Comparison of ENCODE assay signal across 8 cellular contexts in the genomic region with DNA sequence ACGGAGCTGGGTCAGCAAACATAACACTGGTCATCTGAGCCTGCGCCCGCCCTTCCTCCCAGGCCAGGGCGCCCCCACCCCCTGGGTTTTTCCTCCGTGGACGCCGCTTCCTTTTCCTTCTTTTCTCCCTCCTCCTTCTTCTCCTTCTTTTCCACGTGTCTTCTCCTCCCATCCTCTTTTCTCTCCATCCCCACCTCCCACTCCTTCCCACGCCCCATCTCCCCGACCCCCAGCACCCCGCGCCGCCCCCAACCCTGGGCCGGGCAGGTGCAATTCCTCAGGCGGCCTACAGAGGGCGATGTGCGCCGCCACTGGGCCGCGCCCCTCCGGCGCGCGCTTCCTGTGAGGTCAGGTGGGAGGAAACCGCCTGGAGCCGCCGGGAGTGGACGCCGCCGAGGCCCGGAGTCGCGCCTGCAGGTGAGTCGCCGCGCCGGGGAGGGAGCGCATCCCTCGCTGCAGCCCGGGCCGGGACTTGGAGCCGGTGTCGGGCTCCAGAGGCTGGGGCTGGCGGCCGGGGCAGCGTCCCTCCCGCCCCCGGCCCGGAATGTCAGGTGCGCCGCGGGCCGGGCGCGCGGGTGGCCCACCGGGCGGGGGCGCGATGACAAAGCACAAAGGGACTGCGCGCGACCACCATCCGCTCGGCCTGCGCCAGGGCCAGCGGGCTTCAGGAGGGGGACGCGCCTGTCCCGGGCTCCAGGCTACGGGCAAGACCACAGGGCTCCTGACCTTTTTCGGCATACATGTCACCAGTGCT. TPM values are rescaled to one million over a fixed set of nuclear protein-coding genes. Genes with fewer than 3 reads are reported as not detected.
DNase-seq lines count a peak whose midpoint lies in the region; ATAC-seq and TF ChIP-seq lines count a peak whose summit lies in the region.

FAM241B (plus strand) TSS at position 351 of the 754 bp plus-strand sequence. CDS start 1,497 bp downstream, outside the sequence.

- peaks cover 24% of the 10 kb centered on the region for H3K36me3 ChIP-seq in HUES64 (ENCODE audit: insufficient read depth, low read length)
- H3K36me3 ChIP-seq in iPS-20b (ENCODE audit: insufficient read depth, low read depth, low read length): peaks cover 20% of the 10 kb centered on the region
- no peaks in the 10 kb centered on the region for H3K36me3 ChIP-seq in spleen
- H3K36me3 ChIP-seq in SJCRH30: no peaks in the 10 kb centered on the region

- no peak for TF ChIP-seq POLR2A in spleen (IDR thresholded peaks at IDR 0.05)

- 3% methylated on average over 72 of the region's 72 CpGs for WGBS in HUES64
- 3 to 7% (median 5%) methylated on average over 32 to 72 of the region's 72 CpGs for WGBS in spleen, 5 donors

- peak; percentile 49 for DNase-seq in EH (ENCODE audit: low read depth)
- DNase-seq in T-helper 2 cell: peak; percentile 55 to 77 (median 65)
- DNase-seq in astrocyte of the hippocampus (ENCODE audit: low read depth, low spot score): peak; percentile 81
- DNase-seq in spleen: peak; percentile 92
- DNase-seq in SJCRH30: no peak

- peak; percentile 68 to 97 (median 93) for TF ChIP-seq CTCF in spleen (IDR thresholded peaks at IDR 0.05 in 8 of 11, conservative IDR thresholded peaks at IDR 0.05 in 3 of 11)

- H3K4me3 ChIP-seq in HUES64 (ENCODE audit: low read length) (peak within 1 kb of the TSS; percentile 75), iPS-20b (ENCODE audit: low read length) (peak within 1 kb of the TSS; percentile 89), spleen (peak within 1 kb of the TSS; percentile 24 to 74 (median 44)), SJCRH30 (no peak within 1 kb of the TSS)

- ATAC-seq in HG02610 (IDR thresholded peaks at IDR 0.05; ENCODE audit: unreplicated experiment): no peak

- peaks cover 37% of the 10 kb centered on the region for H3K27me3 ChIP-seq in HUES64 (ENCODE audit: insufficient read depth, low read length)
- H3K27me3 ChIP-seq in iPS-20b (ENCODE audit: insufficient read depth, low read length): peaks cover 37% of the 10 kb centered on the region
- H3K27me3 ChIP-seq in spleen (replicated peaks in 1 of 7): peaks cover 0 to 37% (median 15%) of the 10 kb centered on the region in 7 donors
- H3K27me3 ChIP-seq in SJCRH30: no peaks in the 10 kb centered on the region

- no peak within 1 kb of the TSS for H3K27ac ChIP-seq in HUES64 (ENCODE audit: low read depth, low read length)
- no peak within 1 kb of the TSS for H3K27ac ChIP-seq in iPS-20b (ENCODE audit: low read length)
- peak within 1 kb of the TSS in 3 of 8 donors; percentile 41 to 46 (median 43) for H3K27ac ChIP-seq in spleen
- no peak within 1 kb of the TSS for H3K27ac ChIP-seq in SJCRH30

- H3K9me3 ChIP-seq in HUES64 (ENCODE audit: insufficient read depth, low read depth, low read length) (no peaks in the 10 kb centered on the region), iPS-20b (ENCODE audit: insufficient read depth, low read depth, low read length) (no peaks in the 10 kb centered on the region), spleen (peaks cover 0 to 3% (median 0%) of the 10 kb centered on the region in 8 donors), SJCRH30 (replicated peaks) (no peaks in the 10 kb centered on the region)

- H3K4me1 ChIP-seq in HUES64 (ENCODE audit: insufficient read depth, low read length) (no peaks in the 10 kb centered on the region), iPS-20b (ENCODE audit: insufficient read depth, low read length) (no peaks in the 10 kb centered on the region; the same call in 1 of the 2 replicates), spleen (peaks cover 0 to 19% (median 14%) of the 10 kb centered on the region in 6 donors), SJCRH30 (no peaks in the 10 kb centered on the region)

- H3K9ac ChIP-seq in HUES64 (ENCODE audit: low read depth, low read length): peak within 1 kb of the TSS; percentile 77
- peak within 1 kb of the TSS; percentile 88 for H3K9ac ChIP-seq in iPS-20b (ENCODE audit: low read depth, low read length)

- intact Hi-C loops in spleen (cut with DNase I; ENCODE audit: low total_unique reads): no loop called here

RNA-seq across cellular contexts. Expression of gene FAM241B, which starts in this region (rescaled TPM):
- 10.6 TPM for polyA plus RNA-seq in HUES64 (2013, experiment 1 of 2)
- 14.2 TPM for polyA plus RNA-seq in HUES64 (2013, experiment 2 of 2)
- 1 to 10 TPM in 6 of 7 donors, under 1 TPM in 1; 0.77 to 2.8 (median 1.8) TPM for total RNA-seq in spleen
- 1 to 10 TPM; 1.6 to 3.2 (median 1.7) TPM for polyA plus RNA-seq in spleen
- total RNA-seq in SJCRH30 (2014; rRNA removed; shearing (Covaris generic)): 0.86 and 1.2 TPM in 2 replicates

Comparison
In these comparisons a context has a peak if more than half of its experiments do, and no peak if none do; other contexts are left out.
1. DNase-seq: peak in EH (single experiment), T-helper 2 cell (5 of 5), astrocyte of the hippocampus (single experiment) and spleen (single experiment); none in SJCRH30 (0 of 2).